ENCODE assay signal across 8 cellular contexts in genomic region chr13:33542309-33543088, GRCh38.
A peak's percentile ranks its signal among the peaks of the same experiment; 100 is the strongest.
DNase-seq lines count a peak whose midpoint lies in the region; ATAC-seq and TF ChIP-seq lines count a peak whose summit lies in the region.

No MANE protein-coding gene starts in this region.

- peaks cover 0 to 2% of the 10 kb centered on the region in 2 experiments for H3K4me1 ChIP-seq in trophoblast cell (ENCODE audit: control insufficient read depth in 1 of 2, insufficient read depth in 2 of 2, low read length in 2 of 2)

- peaks cover 4% of the 10 kb centered on the region for H3K79me2 ChIP-seq in trophoblast cell (ENCODE audit: control insufficient read depth, insufficient read depth, low read length, poor library complexity)

- peak overlapping the region; percentile 85 for H3K14ac ChIP-seq in trophoblast cell (ENCODE audit: low read length)

- peak overlapping the region; percentile 53 for H2BK120ac ChIP-seq in trophoblast cell (ENCODE audit: insufficient read depth, low read length, poor library complexity)

- peak overlapping the region; percentile 80 for H4K12ac ChIP-seq in trophoblast cell (ENCODE audit: low read depth, low read length)

- H3K4me1 Mint-ChIP-seq in type B pancreatic cell (ENCODE audit: unreplicated experiment) = peaks cover 32% of the 10 kb centered on the region

- peak overlapping the region; percentile 73 for H3K4me2 ChIP-seq in trophoblast cell (ENCODE audit: low read length)

- H3K27ac Mint-ChIP-seq in type B pancreatic cell = peak overlapping the region; percentile 100

- peak overlapping the region; percentile 96 for H4K8ac ChIP-seq in trophoblast cell (ENCODE audit: low read depth, low read length)

- H3K9ac ChIP-seq in trophoblast cell (ENCODE audit: low read length) = peak overlapping the region; percentile 83

- peak overlapping the region; percentile 92 for H3K4me3 Mint-ChIP-seq in type B pancreatic cell

- intact Hi-C loops in cardiac septum (cut with DNase I) = loop anchor here (1.0 to 5.0 kb wide), 9 partner anchors 50 to 956 kb away; partner anchors contain the start of genes PDS5B and STARD13

- no peak overlapping the region for H3K23ac ChIP-seq in trophoblast cell (ENCODE audit: low read length)

- H3K27ac ChIP-seq in adipose tissue (ENCODE audit: low read depth, low read length) = peak overlapping the region; percentile 79
- H3K27ac ChIP-seq in trophoblast cell (ENCODE audit: low read depth, low read length) = peak overlapping the region; percentile 100

- no peaks in the 10 kb centered on the region for H3K36me3 Mint-ChIP-seq in type B pancreatic cell

- no peak overlapping the region for H2BK12ac ChIP-seq in trophoblast cell (ENCODE audit: low read length)

- DNase-seq in NCI-H1417 (lab: John Stamatoyannopoulos, UW) = peak; percentile 95 to 97 (median 97)
- peak; percentile 98 for DNase-seq in SW 1271 (lab: John Stamatoyannopoulos, UW)
- peak; percentile 99 for DNase-seq in cardiac septum (ENCODE audit: low spot score)
- DNase-seq in trophoblast cell = peak; percentile 99
- DNase-seq in type B pancreatic cell (ENCODE audit: extremely low spot score, unreplicated experiment) = peak; percentile 99

- peak; percentile 84 for TF ChIP-seq CTCF in GM12873 (IDR thresholded peaks at IDR 0.05; ENCODE audit: insufficient read depth, low read depth, low read length, missing control alignments)
- TF ChIP-seq CTCF in type B pancreatic cell (conservative IDR thresholded peaks at IDR 0.05) = peak; percentile 89

- H2AK5ac ChIP-seq in trophoblast cell (ENCODE audit: low read length) = no peak overlapping the region

- peak overlapping the region; percentile 7 for H3K4ac ChIP-seq in trophoblast cell (ENCODE audit: low read depth, low read length)

- H2AFZ ChIP-seq in trophoblast cell (ENCODE audit: insufficient read depth, low read length, poor library complexity) = peak overlapping the region; percentile 9

- H3K9me3 ChIP-seq in trophoblast cell (ENCODE audit: insufficient read depth, low read depth, low read length) = no peaks in the 10 kb centered on the region

- 0 to 1% (median 1%) methylated on average over 61 to 70 of the region's 70 CpGs for WGBS in adipose tissue, 3 donors
- no CpG with 5 or more reads among the region's 70 CpGs for WGBS in trophoblast cell (ENCODE audit: extremely low coverage, insufficient coverage, insufficient read length)

- no peaks in the 10 kb centered on the region for H3K27me3 Mint-ChIP-seq in type B pancreatic cell

- ATAC-seq in HG02759 (IDR thresholded peaks at IDR 0.05; ENCODE audit: unreplicated experiment) = peak; percentile 88

- peak overlapping the region; percentile 90 for H2BK5ac ChIP-seq in trophoblast cell (ENCODE audit: low read depth, low read length, poor library complexity)

- H3K18ac ChIP-seq in trophoblast cell (ENCODE audit: low read length) = peak overlapping the region; percentile 77

- peaks cover 8% of the 10 kb centered on the region for H3K79me1 ChIP-seq in trophoblast cell (ENCODE audit: low read length)

- H3K36me3 ChIP-seq in trophoblast cell (ENCODE audit: control insufficient read depth in 1 of 2, insufficient read depth in 2 of 2, low read length in 2 of 2) = no peaks in the 10 kb centered on the region

- no peaks in the 10 kb centered on the region for H3K9me3 Mint-ChIP-seq in type B pancreatic cell

- peak overlapping the region; percentile 75 for H4K91ac ChIP-seq in trophoblast cell (ENCODE audit: low read depth, low read length)

- peak overlapping the region; percentile 60 for H3K4me3 ChIP-seq in trophoblast cell (ENCODE audit: low read depth, low read length)

- no peaks in the 10 kb centered on the region for H3K27me3 ChIP-seq in trophoblast cell (ENCODE audit: insufficient read depth, low read length)

Comparison
In these comparisons a context has a peak if more than half of its experiments do, and no peak if none do; other contexts are left out.
1. Peak in every context shown above with its lines: DNase-seq, ATAC-seq, H3K4me3 ChIP-seq and H3K27ac ChIP-seq.